In the genomic region with DNA sequence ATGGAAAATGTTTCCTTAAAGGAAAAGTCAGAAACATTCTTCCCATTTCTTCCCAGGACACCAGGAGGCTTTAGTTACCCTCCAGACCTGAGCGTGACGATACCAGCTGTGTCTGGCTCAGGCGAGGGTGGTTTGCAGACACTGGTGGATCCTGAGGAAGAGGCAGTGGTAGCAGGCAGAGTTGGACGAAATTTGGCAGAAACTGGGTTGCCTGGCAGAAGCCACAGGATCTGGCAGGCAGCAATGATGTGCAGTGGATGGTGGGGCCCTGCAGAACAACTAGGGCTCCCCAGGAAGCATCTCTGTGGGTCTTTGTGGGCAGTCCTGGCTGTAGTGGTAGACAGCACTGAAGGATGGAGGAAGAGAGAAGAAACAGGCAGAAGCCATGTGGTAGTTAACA, we compare ENCODE assay signal across 8 cellular contexts.
"Had no signal": no experiment of that assay in that cellular context is flagged by ENCODE, and none has a peak within 500 bp of the region (broad histone marks: within the 10 kb centered on the region; RNA-seq: fewer than 3 reads in every experiment).

No MANE protein-coding gene starts in this region.

- DNase-seq: GDM1, GF-D8 had no signal

- FAIRE-seq: G401.6, GM12878, GM12891, GM12892, GM18507, GM19239 had no signal

- H3K4me3 ChIP-seq: GM12878 had no signal

- ATAC-seq: GM12878 had no signal
